8 cellular contexts compared by ENCODE assay signal in the genomic region with DNA sequence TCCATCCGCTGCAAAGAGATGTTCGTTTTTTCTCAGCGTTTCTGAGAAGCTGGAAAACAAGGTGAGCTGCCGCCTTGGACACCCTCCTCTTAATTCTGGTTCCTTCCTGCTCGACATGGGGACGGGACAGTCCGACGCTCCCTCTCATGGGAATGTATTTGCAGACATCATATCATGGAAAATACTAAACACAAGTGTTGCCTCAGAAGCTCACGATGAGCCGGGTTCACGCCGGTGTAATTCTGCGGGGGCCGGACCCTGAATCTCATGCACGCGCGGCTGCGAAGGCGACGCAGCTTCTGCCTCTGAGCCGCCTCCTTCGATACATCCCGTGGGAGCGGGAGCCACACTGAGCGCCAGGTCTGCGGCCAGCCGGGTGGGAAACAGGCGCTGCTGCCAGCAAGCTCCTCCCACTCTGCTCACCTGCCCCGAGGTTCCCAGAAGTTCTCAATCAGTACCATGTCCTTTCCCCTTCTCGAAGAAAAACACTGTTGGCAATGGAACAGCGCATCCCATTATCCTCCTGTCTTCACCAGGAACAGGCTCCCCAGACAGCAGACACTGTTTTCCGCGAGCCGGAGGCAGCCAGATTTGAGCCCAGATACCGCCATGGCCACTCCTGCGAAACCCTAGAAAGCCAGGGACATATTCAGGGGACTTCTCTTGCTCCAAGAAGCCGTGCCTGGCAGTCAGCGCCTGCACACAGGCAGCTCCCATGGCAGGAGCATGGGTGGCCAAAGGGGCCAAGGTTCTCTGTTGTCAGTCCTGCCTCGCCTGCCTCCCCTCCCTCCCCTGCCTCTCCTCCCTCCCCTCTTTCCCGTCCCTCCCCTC.
A peak's percentile ranks its signal among the peaks of the same experiment; 100 is the strongest.
DNase-seq lines count a peak whose midpoint lies in the region; ATAC-seq, FAIRE-seq and TF ChIP-seq lines count a peak whose summit lies in the region.

No MANE protein-coding gene starts in this region.

- H3K4me3 ChIP-seq in esophagus muscularis mucosa, result peak overlapping the region; percentile 35 to 49 (median 40)
- peak overlapping the region; percentile 42 for H3K4me3 ChIP-seq in parathyroid adenoma (ENCODE audit: low read depth, low read length)

- no peak for TF ChIP-seq POLR2A in esophagus muscularis mucosa (IDR thresholded peaks at IDR 0.05; ENCODE audit: low read depth)

- H2AFZ ChIP-seq in parathyroid adenoma, result peak overlapping the region; percentile 74

- intact Hi-C loops in esophagus muscularis mucosa (cut with DNase I), result no loop called here

- peak overlapping the region; percentile 62 for H3K9ac ChIP-seq in ES-I3 (ENCODE audit: low read depth, low read length)
- H3K9ac ChIP-seq in parathyroid adenoma, result no peak overlapping the region

- ATAC-seq in HG03565 (IDR thresholded peaks at IDR 0.05; ENCODE audit: unreplicated experiment), result no peak

- peaks cover 0 to 69% (median 0%) of the 10 kb centered on the region in 4 donors for H3K27me3 ChIP-seq in esophagus muscularis mucosa
- no peaks in the 10 kb centered on the region for H3K27me3 ChIP-seq in parathyroid adenoma (ENCODE audit: control insufficient read depth, insufficient read depth, low read length)

- DNase-seq in NCI-H510A treated with DMSO at 0.1 percent for 48 hours (lab: John Stamatoyannopoulos, UW) (peak; percentile 77), esophagus muscularis mucosa (ENCODE audit: extremely low spot score) (no peak), SHP77 treated with DMSO at 0.1 percent for 48 hours (lab: John Stamatoyannopoulos, UW) (no peak), D721Med (ENCODE audit: insufficient read length, low spot score) (no peak)
- no peak for DNase-seq in activated effector memory CD4-positive, alpha-beta T cell treated with anti-CD3 and anti-CD28 coated beads, Interleukin-2, amount 50 U/mL, for 16 hours

- no peaks in the 10 kb centered on the region for H3K36me3 ChIP-seq in ES-I3 (ENCODE audit: insufficient read depth, low read length)
- peaks cover 0 to 8% (median under 1%) of the 10 kb centered on the region in 4 donors for H3K36me3 ChIP-seq in esophagus muscularis mucosa
- H3K36me3 ChIP-seq in parathyroid adenoma (ENCODE audit: control insufficient read depth, insufficient read depth, low read length), result no peaks in the 10 kb centered on the region

- TF ChIP-seq EP300 in esophagus muscularis mucosa (IDR thresholded peaks at IDR 0.05), result no peak

- H3K4me2 ChIP-seq in parathyroid adenoma (ENCODE audit: low read length), result peak overlapping the region; percentile 76

- no peak for FAIRE-seq in D721Med (lab: Jason Lieb, UNC)

- H3K27ac ChIP-seq in esophagus muscularis mucosa (replicated peaks in 1 of 4) (peak overlapping the region in 2 of 4 donors; percentile 35 to 68), parathyroid adenoma (no peak overlapping the region)

- no peaks in the 10 kb centered on the region for H3K79me2 ChIP-seq in parathyroid adenoma

- H3K9me3 ChIP-seq in ES-I3 (ENCODE audit: control insufficient read depth, insufficient read depth, low read length) (no peaks in the 10 kb centered on the region), esophagus muscularis mucosa (no peaks in the 10 kb centered on the region), parathyroid adenoma (ENCODE audit: control insufficient read depth, low read length) (no peaks in the 10 kb centered on the region)

- TF ChIP-seq CTCF in esophagus muscularis mucosa (IDR thresholded peaks at IDR 0.05) (no peak), parathyroid adenoma (IDR thresholded peaks at IDR 0.05) (no peak), D721Med (IDR thresholded peaks at IDR 0.05; ENCODE audit: insufficient read depth, missing control alignments) (no peak)

- H3K4me1 ChIP-seq in ES-I3 (ENCODE audit: insufficient read depth, low read length), result peaks cover 28% of the 10 kb centered on the region; the same call in 1 of the 2 replicates
- peaks cover 15 to 31% (median 25%) of the 10 kb centered on the region in 4 donors for H3K4me1 ChIP-seq in esophagus muscularis mucosa
- peaks cover 6% of the 10 kb centered on the region for H3K4me1 ChIP-seq in parathyroid adenoma

- WGBS in esophagus muscularis mucosa, result 8% methylated on average over 38 of the region's 40 CpGs
